29 cellular contexts compared by ENCODE assay signal in the genomic region with DNA sequence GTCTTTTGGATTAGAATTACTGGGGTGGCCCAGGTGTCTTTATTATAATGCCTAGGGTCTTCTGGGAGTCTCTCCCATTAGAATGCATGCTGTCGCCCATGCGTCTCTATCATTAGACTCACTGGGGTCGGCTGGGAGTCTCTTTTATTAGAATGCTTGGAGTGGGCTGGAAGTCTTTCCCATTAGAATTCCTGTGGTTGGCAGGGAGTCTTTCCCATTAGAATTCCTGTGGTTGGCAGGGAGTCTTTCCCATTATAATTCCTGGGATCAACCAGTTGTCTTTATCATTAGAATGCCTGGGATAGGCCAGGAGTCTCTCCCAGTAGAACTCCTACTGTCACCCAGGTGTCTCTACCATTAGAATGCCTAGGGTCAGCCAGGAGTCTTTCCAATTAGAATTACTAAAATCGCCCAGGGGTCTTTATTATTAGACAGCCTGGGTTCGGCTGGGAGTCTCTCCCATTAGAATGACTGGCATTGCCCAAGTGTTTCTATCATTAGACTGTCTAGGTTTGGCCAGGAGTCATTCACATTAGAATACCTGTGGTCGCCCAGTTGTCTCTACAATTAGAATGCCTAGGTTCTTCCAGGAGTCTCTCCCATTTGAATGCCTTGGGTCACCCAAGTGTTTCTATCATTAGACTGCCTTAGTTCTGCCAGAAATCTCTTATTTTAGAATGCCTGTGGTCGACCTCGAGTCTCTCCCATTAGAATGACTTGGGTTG.
"Had no signal": no experiment of that assay in that cellular context is flagged by ENCODE, and none has a peak within 500 bp of the region (broad histone marks: within the 10 kb centered on the region; RNA-seq: fewer than 3 reads in every experiment).

No MANE protein-coding gene starts in this region.

- H3K36me3 ChIP-seq: brain microvascular endothelial cell, heart right ventricle, left lung, lower lobe of right lung, pancreas, stomach, thyroid gland, upper lobe of right lung, WERI-Rb-1 had no signal

- DNase-seq: activated CD4-positive, alpha-beta memory T cell treated with anti-CD3 and anti-CD28 coated beads for 36 hours; activated CD4-positive, alpha-beta T cell treated with anti-CD3 and anti-CD28 coated beads for 48 hours; activated effector memory CD4-positive, alpha-beta T cell treated with anti-CD3 and anti-CD28 coated beads, Interleukin-2, amount 50 U/mL, for 16 hours; activated naive CD4-positive, alpha-beta T cell treated with anti-CD3 and anti-CD28 coated beads, Interleukin-2, amount 10 ng/mL, durations not matched to agents 7 days and 5 days; amniotic stem cell; brain microvascular endothelial cell; cortex of kidney; effector memory CD8-positive, alpha-beta T cell; foreskin keratinocyte; heart right ventricle; left lung; lower lobe of right lung; mesendoderm; mucosa of descending colon; naive thymus-derived CD4-positive, alpha-beta T cell; pancreas; psoas muscle; SK-N-SH; stimulated activated CD4-positive, alpha-beta T cell treated with anti-CD3 and anti-CD28 coated beads, Interleukin-15, amount 100 ng/mL, for 24 hours; stimulated activated CD4-positive, alpha-beta T cell treated with anti-CD3 and anti-CD28 coated beads, Interleukin-2, amount 100 ng/mL, for 24 hours; stimulated activated naive B cell treated with anti-CD40 and anti-IgM and Interleukin-4, amounts not matched to agents 10 μg/mL and 1 μg/mL and 100 μg/mL, for 72 hours; stomach; SW 1271; T-helper 17 cell; T1000; thyroid gland; upper lobe of right lung; WERI-Rb-1 had no signal

- H3K27ac Mint-ChIP-seq: activated CD4-positive, alpha-beta memory T cell treated with anti-CD3 and anti-CD28 coated beads for 36 hours; activated naive CD4-positive, alpha-beta T cell treated with anti-CD3 and anti-CD28 coated beads, Interleukin-2, amount 10 ng/mL, durations not matched to agents 7 days and 5 days; effector memory CD8-positive, alpha-beta T cell; naive thymus-derived CD4-positive, alpha-beta T cell; T-helper 17 cell had no signal

- H3K27me3 Mint-ChIP-seq: activated CD4-positive, alpha-beta memory T cell treated with anti-CD3 and anti-CD28 coated beads for 36 hours; activated naive CD4-positive, alpha-beta T cell treated with anti-CD3 and anti-CD28 coated beads, Interleukin-2, amount 10 ng/mL, durations not matched to agents 7 days and 5 days; effector memory CD8-positive, alpha-beta T cell; naive thymus-derived CD4-positive, alpha-beta T cell; stimulated activated naive B cell treated with anti-CD40 and anti-IgM and Interleukin-4, amounts not matched to agents 10 μg/mL and 1 μg/mL and 100 μg/mL, for 72 hours; T-helper 17 cell had no signal

- H3K27ac ChIP-seq: brain microvascular endothelial cell, foreskin keratinocyte, heart right ventricle, left lung, lower lobe of right lung, pancreas, psoas muscle, stomach, thyroid gland, upper lobe of right lung, WERI-Rb-1 had no signal

- H3K4me2 ChIP-seq: SK-N-SH had no signal

- H3K4me1 ChIP-seq: foreskin keratinocyte, left lung, lower lobe of right lung, pancreas, stomach, thyroid gland, upper lobe of right lung had no signal

- H3K9ac ChIP-seq: SK-N-SH had no signal

- H3K4me3 Mint-ChIP-seq: activated CD4-positive, alpha-beta memory T cell treated with anti-CD3 and anti-CD28 coated beads for 36 hours; activated naive CD4-positive, alpha-beta T cell treated with anti-CD3 and anti-CD28 coated beads, Interleukin-2, amount 10 ng/mL, durations not matched to agents 7 days and 5 days; effector memory CD8-positive, alpha-beta T cell; naive thymus-derived CD4-positive, alpha-beta T cell; stimulated activated naive B cell treated with anti-CD40 and anti-IgM and Interleukin-4, amounts not matched to agents 10 μg/mL and 1 μg/mL and 100 μg/mL, for 72 hours; T-helper 17 cell had no signal

- ATAC-seq: activated CD4-positive, CD25-positive, alpha-beta regulatory T cell treated with anti-CD3 and anti-CD28 coated beads, Interleukin-2, amount 50 U/mL, for 24 hours; effector memory CD8-positive, alpha-beta T cell; foreskin keratinocyte; left lung; lower lobe of right lung; mucosa of descending colon; naive thymus-derived CD4-positive, alpha-beta T cell; pancreas; psoas muscle; stimulated activated naive B cell treated with anti-CD40 and anti-IgM and Interleukin-4, amounts not matched to agents 10 μg/mL and 1 μg/mL and 100 μg/mL, for 72 hours; T-helper 17 cell; upper lobe of right lung had no signal

- H3K9me3 ChIP-seq: pancreas, SK-N-SH, thyroid gland had no signal

- H3K4me3 ChIP-seq: heart right ventricle, left lung, lower lobe of right lung, mucosa of descending colon, pancreas, psoas muscle, stomach, thyroid gland, upper lobe of right lung had no signal

- H3K4me1 Mint-ChIP-seq: activated naive CD4-positive, alpha-beta T cell treated with anti-CD3 and anti-CD28 coated beads, Interleukin-2, amount 10 ng/mL, durations not matched to agents 7 days and 5 days; naive thymus-derived CD4-positive, alpha-beta T cell; stimulated activated naive B cell treated with anti-CD40 and anti-IgM and Interleukin-4, amounts not matched to agents 10 μg/mL and 1 μg/mL and 100 μg/mL, for 72 hours; T-helper 17 cell had no signal

- H3K27me3 ChIP-seq: brain microvascular endothelial cell, foreskin keratinocyte, heart right ventricle, left lung, pancreas, stomach, thyroid gland, upper lobe of right lung had no signal

- H3K36me3 Mint-ChIP-seq: activated naive CD4-positive, alpha-beta T cell treated with anti-CD3 and anti-CD28 coated beads, Interleukin-2, amount 10 ng/mL, durations not matched to agents 7 days and 5 days; stimulated activated naive B cell treated with anti-CD40 and anti-IgM and Interleukin-4, amounts not matched to agents 10 μg/mL and 1 μg/mL and 100 μg/mL, for 72 hours had no signal
